In the genomic region with DNA sequence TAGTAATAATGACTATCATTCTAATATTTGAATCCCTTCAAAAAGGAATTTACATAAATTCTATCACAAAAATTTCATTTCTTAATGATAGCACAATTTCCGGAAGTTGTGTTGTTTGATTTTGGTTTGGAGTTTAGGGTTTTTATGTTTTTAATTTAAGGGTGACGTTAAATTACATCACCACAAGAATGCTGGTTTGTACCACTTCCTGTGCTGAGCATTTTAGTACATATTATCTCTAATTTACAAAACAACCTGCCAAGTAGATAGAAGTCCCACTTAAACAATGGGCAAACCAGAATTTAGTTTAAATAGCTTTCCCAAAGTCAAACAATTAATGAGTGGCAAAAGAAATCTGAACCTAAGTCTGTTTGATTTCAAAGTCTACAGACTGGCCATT, we compare ENCODE assay signal across 14 cellular contexts.
A peak's percentile ranks its signal among the peaks of the same experiment; 100 is the strongest.
DNase-seq lines count a peak whose midpoint lies in the region; ATAC-seq and TF ChIP-seq lines count a peak whose summit lies in the region.
"Had no signal": no experiment of that assay in that cellular context is flagged by ENCODE, and none has a peak within 500 bp of the region (broad histone marks: within the 10 kb centered on the region; RNA-seq: fewer than 3 reads in every experiment).

No MANE protein-coding gene starts in this region.

- peak overlapping the region in 1 of 3 donors; percentile 66 for H3K4me3 Mint-ChIP-seq in T-cell

- POLR2A ChIA-PET in T-cell (lab: Charles Lee), result no interaction called here

- CTCF ChIA-PET in T-cell (lab: Charles Lee), result no interaction called here

- no peaks in the 10 kb centered on the region for H3K9me3 Mint-ChIP-seq in T-cell

- H3K4me1 Mint-ChIP-seq in T-cell, result peaks cover 30 to 37% (median 35%) of the 10 kb centered on the region in 3 donors

- peak in 1 of 4 experiments; percentile 62 for ATAC-seq in T-cell (replicated peaks in 1 of 4)
- no peak for ATAC-seq in HG03432 (IDR thresholded peaks at IDR 0.05; ENCODE audit: unreplicated experiment)

- H3K27ac Mint-ChIP-seq in T-cell, result peak overlapping the region; percentile 46 to 74

- H3K4me3 ChIP-seq in AG10803 (ENCODE audit: low read length), result no peak overlapping the region
- H3K4me3 ChIP-seq in fibroblast of pulmonary artery (replicated peaks; ENCODE audit: low read depth, low read length), result no peak overlapping the region
- H3K4me3 ChIP-seq: mucosa of descending colon had no signal

- peaks cover 2% of the 10 kb centered on the region for H3K36me3 Mint-ChIP-seq in T-cell

- no peaks in the 10 kb centered on the region for H3K27me3 Mint-ChIP-seq in T-cell

- DNase-seq in AG10803 (ENCODE audit: low read depth) (peak; percentile 42), CMK (ENCODE audit: low read depth) (peak; percentile 12), T-cell (no peak), fibroblast of pulmonary artery (ENCODE audit: low read depth) (peak; percentile 70), NCI-H2171 treated with DMSO at 0.1 percent for 48 hours (lab: John Stamatoyannopoulos, UW) (no peak), NCI-H226 (no peak)
- no peak for DNase-seq in activated CD4-positive, CD25-positive, alpha-beta regulatory T cell treated with anti-CD3 and anti-CD28 coated beads, Interleukin-2, amount 50 U/mL, for 72 hours
- DNase-seq: activated CD4-positive, alpha-beta T cell treated with anti-CD3 and anti-CD28 coated beads for 4 hours; activated gamma-delta T cell treated with Interleukin-2 at 50 U/mL for 16 hours; cortex of kidney; mucosa of descending colon; stimulated activated CD4-positive, alpha-beta T cell treated with anti-CD3 and anti-CD28 coated beads, Interleukin-4, amount 100 ng/mL, for 4 hours; stimulated activated naive CD4-positive, alpha-beta T cell treated with Interleukin-2 at 50 U/mL for 16 hours had no signal

- TF ChIP-seq CTCF in AG10803 (conservative IDR thresholded peaks at IDR 0.05; ENCODE audit: low read length), result no peak
- TF ChIP-seq CTCF in fibroblast of pulmonary artery (IDR thresholded peaks at IDR 0.05; ENCODE audit: low read length, missing control alignments), result no peak

Comparison
In these comparisons a context has a peak if more than half of its experiments do, and no peak if none do; other contexts are left out.
1. DNase-seq: peak in AG10803 (single experiment), CMK (single experiment) and fibroblast of pulmonary artery (single experiment); none in T-cell (0 of 34), NCI-H2171 treated with DMSO at 0.1 percent for 48 hours (single experiment), activated CD4-positive, CD25-positive, alpha-beta regulatory T cell treated with anti-CD3 and anti-CD28 coated beads, Interleukin-2, amount 50 U/mL, for 72 hours (single experiment) and NCI-H226 (single experiment).